Comparison of ENCODE assay signal across 8 cellular contexts in the genomic region with DNA sequence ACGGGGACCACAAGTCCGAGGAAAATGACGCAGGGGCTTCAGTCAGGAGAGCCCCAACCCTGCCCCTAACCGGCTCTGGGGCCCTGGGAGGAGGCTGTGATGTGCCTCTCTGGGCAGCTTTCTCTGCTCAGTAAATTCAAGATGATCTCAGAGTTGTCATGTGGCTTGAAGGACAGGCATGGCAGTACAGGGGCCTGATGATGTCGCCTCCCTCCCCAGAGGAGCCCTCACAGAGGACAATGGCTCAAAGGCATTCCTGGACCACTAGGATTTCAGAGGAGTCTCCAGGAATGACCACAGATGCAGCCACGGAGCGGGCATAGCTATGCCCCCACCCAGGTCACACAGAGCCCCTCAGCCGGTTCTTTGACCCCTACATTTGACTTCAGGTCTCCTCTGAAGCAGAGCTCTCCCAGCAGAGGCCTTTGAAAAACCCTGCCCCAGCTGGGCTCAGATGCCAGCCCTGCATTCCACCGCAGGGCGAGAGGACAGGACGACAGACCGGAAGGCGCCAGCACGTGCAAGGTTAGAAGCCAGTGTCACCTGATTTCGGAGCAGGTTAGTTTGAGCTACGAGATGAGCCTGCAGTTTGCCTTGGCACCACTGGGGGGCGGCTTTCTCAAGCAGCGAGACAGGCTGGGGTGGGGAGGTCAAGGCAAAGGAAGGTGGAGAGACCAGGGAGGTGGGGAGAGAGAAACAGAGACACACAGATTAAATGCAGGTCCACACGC. TPM values are rescaled to one million over a fixed set of nuclear protein-coding genes. Genes with fewer than 3 reads are reported as not detected.
DNase-seq lines count a peak whose midpoint lies in the region; ATAC-seq, FAIRE-seq and TF ChIP-seq lines count a peak whose summit lies in the region.

No MANE protein-coding gene starts in this region.

- POLR2A ChIA-PET in Panc1 (lab: Charles Lee), result no interaction called here

- H3K27me3 Mint-ChIP-seq in osteocyte (ENCODE audit: unreplicated experiment) (no peaks in the 10 kb centered on the region), type B pancreatic cell (no peaks in the 10 kb centered on the region)

- H3K27ac Mint-ChIP-seq in osteocyte (ENCODE audit: unreplicated experiment) (peak overlapping the region; percentile 21), type B pancreatic cell (peak overlapping the region; percentile 64)

- BruUV-seq in Panc1 (replicated peaks; lab: Mats Ljungman, UMichigan), result no TSS peak

- no peaks in the 10 kb centered on the region for H3K9me3 Mint-ChIP-seq in osteocyte (ENCODE audit: unreplicated experiment)
- no peaks in the 10 kb centered on the region for H3K9me3 Mint-ChIP-seq in type B pancreatic cell

- no peak for FAIRE-seq in D721Med (lab: Jason Lieb, UNC)

- peaks cover 21% of the 10 kb centered on the region for H3K4me1 ChIP-seq in Panc1 (ENCODE audit: control insufficient read depth, insufficient read depth, low read length)

- DNase-seq in D721Med (ENCODE audit: insufficient read length, low spot score) (peak; percentile 94), H4 (ENCODE audit: low spot score) (peak; percentile 48), Panc1 (ENCODE audit: low read depth, low spot score) (no peak), fibroblast of the conjunctiva (ENCODE audit: low read depth) (peak; percentile 49), osteocyte (ENCODE audit: extremely low spot score, unreplicated experiment) (no peak), type B pancreatic cell (ENCODE audit: extremely low spot score, unreplicated experiment) (no peak)
- DNase-seq in activated effector memory CD4-positive, alpha-beta T cell treated with anti-CD3 and anti-CD28 coated beads, Interleukin-2, amount 50 U/mL, for 16 hours, result peak; percentile 86

- H3K36me3 Mint-ChIP-seq in osteocyte (ENCODE audit: unreplicated experiment), result peaks cover 26% of the 10 kb centered on the region
- H3K36me3 Mint-ChIP-seq in type B pancreatic cell, result peaks cover 3% of the 10 kb centered on the region

- CTCF ChIA-PET in Panc1 (lab: Charles Lee), result interaction anchor here (0.6 to 1.4 kb wide), 11 partner anchors 10 to 129 kb away, joined by 3 to 12 read pairs (median 3); no protein-coding TSS in a partner anchor

- H3K4me3 Mint-ChIP-seq in osteocyte (ENCODE audit: unreplicated experiment) (no peak overlapping the region), type B pancreatic cell (no peak overlapping the region)

- 0 out of 2 replicates have a peak overlapping the region, but pooled peaks have one; percentile 12 for H3K27ac ChIP-seq in Panc1 (ENCODE audit: low read length)

- no peaks in the 10 kb centered on the region for H3K9me3 ChIP-seq in Panc1 (ENCODE audit: control insufficient read depth, insufficient read depth, low read depth, low read length)

- H3K36me3 ChIP-seq in Panc1 (ENCODE audit: control insufficient read depth, insufficient read depth, low read length), result no peaks in the 10 kb centered on the region

- H3K4me1 Mint-ChIP-seq in osteocyte (ENCODE audit: unreplicated experiment) (peaks cover 44% of the 10 kb centered on the region), type B pancreatic cell (ENCODE audit: unreplicated experiment) (peaks cover 14% of the 10 kb centered on the region)

- no peaks in the 10 kb centered on the region for H3K27me3 ChIP-seq in Panc1 (ENCODE audit: control insufficient read depth, insufficient read depth, low read length)

- peak; percentile 60 for TF ChIP-seq CTCF in D721Med (IDR thresholded peaks at IDR 0.05; ENCODE audit: insufficient read depth, missing control alignments)
- TF ChIP-seq CTCF in Panc1 (IDR thresholded peaks at IDR 0.05), result peak; percentile 92
- TF ChIP-seq CTCF in osteocyte (IDR thresholded peaks at IDR 0.05), result peak; percentile 86
- TF ChIP-seq CTCF in type B pancreatic cell (conservative IDR thresholded peaks at IDR 0.05), result peak; percentile 83

- no peak for ATAC-seq in Panc1
- ATAC-seq in HG03439 (IDR thresholded peaks at IDR 0.05; ENCODE audit: unreplicated experiment), result no peak

- in situ Hi-C loops in Panc1 (cut with HindIII; ENCODE audit: low pct_unique_long_range_greater_than_20kb, low sequenced_read_pairs), result no loop called here

- H3K4me3 ChIP-seq in Panc1 (ENCODE audit: low read depth in 2 of 2, low read length in 2 of 2), result no peak overlapping the region

- intact Hi-C loops in Panc1 (cut with micrococcal nuclease; ENCODE audit: unreplicated experiment), result loop anchor here (10.0 kb wide), 1 partner anchor 107 kb away; no protein-coding TSS in a partner anchor

RNA-seq across cellular contexts. Expression of gene BIN1, which starts 39.2 kb away (rescaled TPM):
- 60.0 and 61.7 TPM in 2 replicates for total RNA-seq in H4 (2014; rRNA removed; shearing (Covaris generic))
- 58.6 TPM for total RNA-seq in Panc1 (2021; ENCODE audit: unreplicated experiment)
- polyA plus RNA-seq in Panc1 (2012; ENCODE audit: insufficient read length), result 77.0 TPM
- 101 TPM in 2 replicates for total RNA-seq in osteocyte
- total RNA-seq in type B pancreatic cell (ENCODE audit: low replicate concordance), result 26.3 and 63.4 TPM in 2 replicates

Comparison
In these comparisons a context has a peak if more than half of its experiments do, and no peak if none do; other contexts are left out.
1. DNase-seq: peak in D721Med (single experiment), H4 (single experiment), activated effector memory CD4-positive, alpha-beta T cell treated with anti-CD3 and anti-CD28 coated beads, Interleukin-2, amount 50 U/mL, for 16 hours (single experiment) and fibroblast of the conjunctiva (single experiment); none in Panc1 (single experiment), osteocyte (single experiment) and type B pancreatic cell (single experiment).
2. Peak in every context shown above with its lines, with median percentiles within 50 percentile points of each other: CTCF ChIP-seq.